10 cellular contexts compared by ENCODE assay signal in the genomic region with DNA sequence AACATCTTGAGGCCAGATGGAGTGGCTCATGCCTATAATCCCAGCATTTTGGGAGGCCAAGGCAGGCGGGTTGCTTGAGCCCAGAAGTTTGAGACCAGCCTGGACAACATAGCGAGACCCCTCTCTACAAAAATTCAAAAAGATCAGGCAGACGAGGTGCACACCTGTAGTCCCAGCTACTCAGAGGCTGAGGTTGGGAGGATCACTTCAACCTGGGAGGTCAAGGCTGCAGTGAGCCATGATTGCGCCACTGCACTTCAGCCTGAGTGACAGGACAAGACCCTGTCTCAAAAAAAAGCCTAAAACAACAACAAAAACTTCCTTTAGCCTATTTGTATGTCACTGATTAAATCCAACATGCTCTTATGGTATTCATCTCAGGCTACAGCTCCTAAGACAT. TPM values are rescaled to one million over a fixed set of nuclear protein-coding genes. Genes with fewer than 3 reads are reported as not detected.
DNase-seq lines count a peak whose midpoint lies in the region; ATAC-seq and TF ChIP-seq lines count a peak whose summit lies in the region.
"Had no signal": no experiment of that assay in that cellular context is flagged by ENCODE, and none has a peak within 500 bp of the region (broad histone marks: within the 10 kb centered on the region; RNA-seq: fewer than 3 reads in every experiment).

No MANE protein-coding gene starts in this region.

- DNase-seq in activated CD4-positive, alpha-beta memory T cell treated with anti-CD3 and anti-CD28 coated beads, Interleukin-2, amount 10 ng/mL, durations not matched to agents 7 days and 5 days = no peak
- DNase-seq in activated CD4-positive, alpha-beta memory T cell treated with anti-CD3 and anti-CD28 coated beads for 36 hours = no peak
- DNase-seq in WTC11 (ENCODE audit: low spot score) (no peak), NCI-H2107 treated with DMSO at 0.1 percent for 48 hours (lab: John Stamatoyannopoulos, UW; ENCODE audit: unreplicated experiment) (no peak), NCI-H2227 treated with DMSO at 0.1 percent for 48 hours (lab: John Stamatoyannopoulos, UW) (no peak)
- DNase-seq: SHP77; stimulated activated CD4-positive, alpha-beta T cell treated with anti-CD3 and anti-CD28 coated beads, Interleukin-4, amount 100 ng/mL, for 24 hours had no signal

- H3K4me1 Mint-ChIP-seq in activated CD4-positive, alpha-beta memory T cell treated with anti-CD3 and anti-CD28 coated beads, Interleukin-2, amount 10 ng/mL, durations not matched to agents 7 days and 5 days = peaks cover 50% of the 10 kb centered on the region
- peaks cover 30% of the 10 kb centered on the region for H3K4me1 Mint-ChIP-seq in activated CD4-positive, alpha-beta memory T cell treated with anti-CD3 and anti-CD28 coated beads for 36 hours (ENCODE audit: low read depth)
- H3K4me1 Mint-ChIP-seq in WTC11 = peaks cover 14% of the 10 kb centered on the region
- H3K4me1 Mint-ChIP-seq in stimulated activated memory B cell treated with anti-CD40 and anti-IgM and Interleukin-4, amounts not matched to agents 10 μg/mL and 1 μg/mL and 100 μg/mL, for 72 hours = peaks cover 21% of the 10 kb centered on the region

- no peak for ATAC-seq in WTC11
- ATAC-seq in stimulated activated memory B cell treated with anti-CD40 and anti-IgM and Interleukin-4, amounts not matched to agents 10 μg/mL and 1 μg/mL and 100 μg/mL, for 72 hours = no peak
- no peak for ATAC-seq in GM21723 (IDR thresholded peaks at IDR 0.05; ENCODE audit: unreplicated experiment)

- peak overlapping the region; percentile 58 for H3K27ac ChIP-seq in layer of hippocampus (ENCODE audit: low read depth, low read length)

- peak overlapping the region; percentile 74 for H3K27ac Mint-ChIP-seq in activated CD4-positive, alpha-beta memory T cell treated with anti-CD3 and anti-CD28 coated beads, Interleukin-2, amount 10 ng/mL, durations not matched to agents 7 days and 5 days
- H3K27ac Mint-ChIP-seq in activated CD4-positive, alpha-beta memory T cell treated with anti-CD3 and anti-CD28 coated beads for 36 hours = no peak overlapping the region
- H3K27ac Mint-ChIP-seq in WTC11 = peak overlapping the region; percentile 55
- peak overlapping the region; percentile 89 for H3K27ac Mint-ChIP-seq in stimulated activated memory B cell treated with anti-CD40 and anti-IgM and Interleukin-4, amounts not matched to agents 10 μg/mL and 1 μg/mL and 100 μg/mL, for 72 hours

- no peaks in the 10 kb centered on the region for H3K27me3 ChIP-seq in layer of hippocampus (ENCODE audit: control insufficient read depth, insufficient read depth, low read length)

- H3K27me3 Mint-ChIP-seq in activated CD4-positive, alpha-beta memory T cell treated with anti-CD3 and anti-CD28 coated beads, Interleukin-2, amount 10 ng/mL, durations not matched to agents 7 days and 5 days = peaks cover 3% of the 10 kb centered on the region
- no peaks in the 10 kb centered on the region for H3K27me3 Mint-ChIP-seq in activated CD4-positive, alpha-beta memory T cell treated with anti-CD3 and anti-CD28 coated beads for 36 hours
- peaks cover 12% of the 10 kb centered on the region for H3K27me3 Mint-ChIP-seq in WTC11 (ENCODE audit: low read depth)
- no peaks in the 10 kb centered on the region for H3K27me3 Mint-ChIP-seq in stimulated activated memory B cell treated with anti-CD40 and anti-IgM and Interleukin-4, amounts not matched to agents 10 μg/mL and 1 μg/mL and 100 μg/mL, for 72 hours

- no peak overlapping the region for H3K4me3 Mint-ChIP-seq in activated CD4-positive, alpha-beta memory T cell treated with anti-CD3 and anti-CD28 coated beads, Interleukin-2, amount 10 ng/mL, durations not matched to agents 7 days and 5 days
- H3K4me3 Mint-ChIP-seq in activated CD4-positive, alpha-beta memory T cell treated with anti-CD3 and anti-CD28 coated beads for 36 hours = no peak overlapping the region
- no peak overlapping the region for H3K4me3 Mint-ChIP-seq in WTC11
- H3K4me3 Mint-ChIP-seq in stimulated activated memory B cell treated with anti-CD40 and anti-IgM and Interleukin-4, amounts not matched to agents 10 μg/mL and 1 μg/mL and 100 μg/mL, for 72 hours = peak overlapping the region; percentile 57

- POLR2A ChIA-PET in activated CD4-positive, alpha-beta memory T cell treated with anti-CD3 and anti-CD28 coated beads, Interleukin-2, amount 10 ng/mL, durations not matched to agents 7 days and 5 days (lab: Charles Lee) = interaction anchor here (0.6 to 2.2 kb wide), 5 partner anchors 14 to 171 kb away, joined by 3 to 22 read pairs (median 7); partner anchors contain the start of genes CBR3 and MORC3
- POLR2A ChIA-PET in activated CD4-positive, alpha-beta memory T cell treated with anti-CD3 and anti-CD28 coated beads for 36 hours (lab: Charles Lee) = no interaction called here
- POLR2A ChIA-PET in WTC11 (lab: Charles Lee) = interaction anchor here (1.3 kb wide), 1 partner anchor 10 kb away, joined by 4 read pairs; no protein-coding TSS in a partner anchor

- H3K9me3 Mint-ChIP-seq in activated CD4-positive, alpha-beta memory T cell treated with anti-CD3 and anti-CD28 coated beads, Interleukin-2, amount 10 ng/mL, durations not matched to agents 7 days and 5 days = no peaks in the 10 kb centered on the region
- H3K9me3 Mint-ChIP-seq in activated CD4-positive, alpha-beta memory T cell treated with anti-CD3 and anti-CD28 coated beads for 36 hours = no peaks in the 10 kb centered on the region
- peaks cover 5% of the 10 kb centered on the region; the same call in 1 of the 2 replicates for H3K9me3 Mint-ChIP-seq in WTC11
- H3K9me3 Mint-ChIP-seq in stimulated activated memory B cell treated with anti-CD40 and anti-IgM and Interleukin-4, amounts not matched to agents 10 μg/mL and 1 μg/mL and 100 μg/mL, for 72 hours = no peaks in the 10 kb centered on the region

- no peak for TF ChIP-seq CTCF in WTC11 (IDR thresholded peaks at IDR 0.05)

- H3K36me3 Mint-ChIP-seq in activated CD4-positive, alpha-beta memory T cell treated with anti-CD3 and anti-CD28 coated beads, Interleukin-2, amount 10 ng/mL, durations not matched to agents 7 days and 5 days (ENCODE audit: low read depth) = peaks cover 18% of the 10 kb centered on the region
- peaks cover 7% of the 10 kb centered on the region for H3K36me3 Mint-ChIP-seq in activated CD4-positive, alpha-beta memory T cell treated with anti-CD3 and anti-CD28 coated beads for 36 hours
- H3K36me3 Mint-ChIP-seq in WTC11 = no peaks in the 10 kb centered on the region
- H3K36me3 Mint-ChIP-seq in stimulated activated memory B cell treated with anti-CD40 and anti-IgM and Interleukin-4, amounts not matched to agents 10 μg/mL and 1 μg/mL and 100 μg/mL, for 72 hours = peaks cover 8% of the 10 kb centered on the region

- CTCF ChIA-PET in activated CD4-positive, alpha-beta memory T cell treated with anti-CD3 and anti-CD28 coated beads, Interleukin-2, amount 10 ng/mL, durations not matched to agents 7 days and 5 days (lab: Charles Lee) = interaction anchor here (0.6 to 6.1 kb wide), 10 partner anchors 8 to 240 kb away, joined by 3 to 59 read pairs (median 5); partner anchors contain the start of gene MORC3
- CTCF ChIA-PET in activated CD4-positive, alpha-beta memory T cell treated with anti-CD3 and anti-CD28 coated beads for 36 hours (lab: Charles Lee) = interaction anchor here (0.6 to 7.3 kb wide), 8 partner anchors 8 to 139 kb away, joined by 3 to 70 read pairs (median 4); no protein-coding TSS in a partner anchor
- CTCF ChIA-PET in WTC11 (lab: Charles Lee) = interaction anchor here (0.7 to 6.1 kb wide), 4 partner anchors 8 to 61 kb away, joined by 3 to 59 read pairs (median 4); no protein-coding TSS in a partner anchor

- intact Hi-C loops in activated CD4-positive, alpha-beta memory T cell treated with anti-CD3 and anti-CD28 coated beads for 36 hours (cut with micrococcal nuclease) = no loop called here

TF ChIP-seq in WTC11, 78 proteins besides CTCF, POLR2A, EP300 and RAD21 (continues in another document):
- TF ChIP-seq TEAD4 (CRISPR knock-in tag; IDR thresholded peaks at IDR 0.05) = no peak
- no peak for TF ChIP-seq ZNF425 (CRISPR knock-in tag; conservative IDR thresholded peaks at IDR 0.05)
- no peak for TF ChIP-seq JAZF1 (CRISPR knock-in tag; IDR thresholded peaks at IDR 0.05)
- peak; percentile 85 for TF ChIP-seq ZNF121 (CRISPR knock-in tag; IDR thresholded peaks at IDR 0.05)
- TF ChIP-seq IRF2 (CRISPR knock-in tag; IDR thresholded peaks at IDR 0.05; ENCODE audit: borderline replicate concordance, low read depth) = no peak

RNA-seq across cellular contexts. Expression of gene DOP1B, which starts 6.8 kb away (rescaled TPM):
- total RNA-seq in activated CD4-positive, alpha-beta memory T cell treated with anti-CD3 and anti-CD28 coated beads, Interleukin-2, amount 10 ng/mL, durations not matched to agents 7 days and 5 days = 10 to 100 TPM; 23.1 to 24.9 TPM
- total RNA-seq in activated CD4-positive, alpha-beta memory T cell treated with anti-CD3 and anti-CD28 coated beads for 36 hours = 10 to 100 TPM; 19.4 to 19.6 TPM
- 8.3 to 11.4 TPM (median 9.1 TPM) in 3 replicates for total RNA-seq in WTC11 (2021)

RNA-seq across cellular contexts. Expression of gene CBR3, which starts 14.9 kb away (rescaled TPM):
- 10 to 100 TPM; 27.3 to 29.0 TPM for total RNA-seq in activated CD4-positive, alpha-beta memory T cell treated with anti-CD3 and anti-CD28 coated beads, Interleukin-2, amount 10 ng/mL, durations not matched to agents 7 days and 5 days
- 10 to 100 TPM; 25.8 to 27.6 TPM for total RNA-seq in activated CD4-positive, alpha-beta memory T cell treated with anti-CD3 and anti-CD28 coated beads for 36 hours
- total RNA-seq in WTC11 (2021) = 4.2 to 12.9 TPM (median 5.2 TPM) in 3 replicates
